In the genomic region with DNA sequence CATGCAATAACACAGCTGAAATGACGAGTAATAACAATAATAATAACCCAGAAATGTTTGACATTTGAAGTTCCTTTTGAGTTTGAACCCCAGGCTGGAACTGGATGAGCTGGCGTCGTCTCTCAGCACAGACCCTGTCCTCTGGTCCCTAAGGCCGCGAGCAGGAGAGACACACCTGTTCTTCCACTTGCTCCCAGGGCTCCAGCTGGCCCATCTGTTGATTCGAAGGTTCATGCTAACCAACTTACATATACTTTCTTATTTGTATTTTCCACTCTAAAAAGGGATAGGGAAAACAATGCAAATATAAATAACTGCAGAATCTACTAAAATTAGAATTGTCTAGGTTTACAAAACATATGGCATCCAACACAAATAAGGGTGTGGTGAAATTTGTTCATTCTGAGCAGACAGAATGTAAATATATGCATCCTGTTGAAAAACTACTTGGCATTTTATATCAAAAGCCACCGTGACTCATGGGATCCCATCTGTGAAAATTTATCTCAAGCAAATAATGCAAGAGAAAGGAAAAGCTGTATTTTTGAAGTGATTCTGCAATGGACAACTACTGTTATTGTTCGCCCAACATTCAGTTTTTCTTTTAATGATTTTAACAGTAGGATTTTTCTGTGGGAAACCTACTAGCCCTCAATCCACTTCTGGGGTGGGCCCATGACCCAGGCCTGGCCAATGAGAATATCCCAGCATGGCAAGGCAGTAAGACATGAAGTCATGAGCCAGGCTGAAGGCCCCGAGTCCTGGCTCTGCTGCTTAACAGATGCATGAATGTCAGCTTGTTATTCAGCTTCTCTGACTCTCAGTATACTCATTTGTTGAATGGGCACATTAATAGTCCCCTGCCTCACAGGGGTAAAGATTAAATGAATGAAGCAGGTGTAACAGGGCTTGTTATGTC, we compare ENCODE assay signal across 8 cellular contexts. TPM values are rescaled to one million over a fixed set of nuclear protein-coding genes. Genes with fewer than 3 reads are reported as not detected.
DNase-seq lines count a peak whose midpoint lies in the region; ATAC-seq and TF ChIP-seq lines count a peak whose summit lies in the region.

No MANE protein-coding gene starts in this region.

- H3K4me3 ChIP-seq in WI38 (ENCODE audit: low read depth, low read length) (peak overlapping the region; percentile 61), right cardiac atrium (ENCODE audit: low read length) (peak overlapping the region; percentile 99)

- H3K27ac Mint-ChIP-seq in stimulated activated naive B cell treated with anti-CD40 and anti-IgM and Interleukin-4, amounts not matched to agents 10 μg/mL and 1 μg/mL and 100 μg/mL, for 72 hours: peak overlapping the region; percentile 99

- WGBS in right cardiac atrium: 75% methylated on average over 9 of the region's 9 CpGs

- no peaks in the 10 kb centered on the region for H3K36me3 Mint-ChIP-seq in stimulated activated naive B cell treated with anti-CD40 and anti-IgM and Interleukin-4, amounts not matched to agents 10 μg/mL and 1 μg/mL and 100 μg/mL, for 72 hours

- no peak overlapping the region for H3K27ac ChIP-seq in right cardiac atrium (ENCODE audit: low read length)

- H3K4me3 Mint-ChIP-seq in stimulated activated naive B cell treated with anti-CD40 and anti-IgM and Interleukin-4, amounts not matched to agents 10 μg/mL and 1 μg/mL and 100 μg/mL, for 72 hours: peak overlapping the region; percentile 94 to 99

- peaks cover 6% of the 10 kb centered on the region in 2 donors for H3K27me3 Mint-ChIP-seq in stimulated activated naive B cell treated with anti-CD40 and anti-IgM and Interleukin-4, amounts not matched to agents 10 μg/mL and 1 μg/mL and 100 μg/mL, for 72 hours

- H3K9me3 Mint-ChIP-seq in stimulated activated naive B cell treated with anti-CD40 and anti-IgM and Interleukin-4, amounts not matched to agents 10 μg/mL and 1 μg/mL and 100 μg/mL, for 72 hours: no peaks in the 10 kb centered on the region

- DNase-seq in NCI-H2171 treated with DMSO at 0.1 percent for 48 hours (lab: John Stamatoyannopoulos, UW) (peak; percentile 75), NCI-H2171 (lab: John Stamatoyannopoulos, UW) (no peak), right cardiac atrium (no peak), NCI-H2227 (lab: John Stamatoyannopoulos, UW; ENCODE audit: unreplicated experiment) (no peak), occipital lobe (lab: John Stamatoyannopoulos, UW) (no peak), Kasumi-1 (lab: John Stamatoyannopoulos, UW) (no peak)
- DNase-seq in stimulated activated naive B cell treated with anti-CD40 and anti-IgM and Interleukin-4, amounts not matched to agents 10 μg/mL and 1 μg/mL and 100 μg/mL, for 72 hours: no peak

- intact Hi-C loops in right cardiac atrium (cut with DNase I): loop anchor here in 1 of 4 donors (2.0 kb wide), 1 partner anchor 23 kb away; no protein-coding TSS in a partner anchor

- H3K4me1 Mint-ChIP-seq in stimulated activated naive B cell treated with anti-CD40 and anti-IgM and Interleukin-4, amounts not matched to agents 10 μg/mL and 1 μg/mL and 100 μg/mL, for 72 hours: peaks cover 17 to 25% of the 10 kb centered on the region in 2 donors

- no peaks in the 10 kb centered on the region for H3K27me3 ChIP-seq in right cardiac atrium (ENCODE audit: control insufficient read depth, insufficient read depth)

- peaks cover 1% of the 10 kb centered on the region for H3K4me1 ChIP-seq in right cardiac atrium (ENCODE audit: control insufficient read depth, insufficient read depth, low read length)

- H3K9me3 ChIP-seq in right cardiac atrium (ENCODE audit: control insufficient read depth, low read length): no peaks in the 10 kb centered on the region

- no peak for TF ChIP-seq CTCF in WI38 (IDR thresholded peaks at IDR 0.05; ENCODE audit: low read depth, low read length)

- no peak for ATAC-seq in right cardiac atrium
- no peak for ATAC-seq in stimulated activated naive B cell treated with anti-CD40 and anti-IgM and Interleukin-4, amounts not matched to agents 10 μg/mL and 1 μg/mL and 100 μg/mL, for 72 hours (replicated peaks)

RNA-seq across cellular contexts. Expression of a gene that starts 13.2 kb away (rescaled TPM):
- total RNA-seq in right cardiac atrium (10 to 100 TPM in 1 of 4 donors, 1 to 10 TPM in 3; 4.8 to 15.1 (median 8.3) TPM), occipital lobe (4.2 TPM)
- 4.2 TPM for polyA plus RNA-seq in right cardiac atrium
